In genomic region chr2:189685540-189686229, GRCh38 we compare ENCODE assay signal across 13 cellular contexts. TPM values are rescaled to one million over a fixed set of nuclear protein-coding genes. Genes with fewer than 3 reads are reported as not detected.
DNase-seq lines count a peak whose midpoint lies in the region; ATAC-seq, FAIRE-seq and TF ChIP-seq lines count a peak whose summit lies in the region.
"Had no signal": no experiment of that assay in that cellular context is flagged by ENCODE, and none has a peak within 500 bp of the region (broad histone marks: within the 10 kb centered on the region; RNA-seq: fewer than 3 reads in every experiment).

No MANE protein-coding gene starts in this region.

- dilution Hi-C loops in endothelial cell of umbilical vein (cut with MboI; ENCODE audit: extremely low pct_ligation_motif_present, low sequenced_read_pairs), result no loop called here

- no peaks in the 10 kb centered on the region for H3K9me2 ChIP-seq in Loucy (replicated peaks; ENCODE audit: low read depth, low read length)

- ATAC-seq in left cardiac atrium, result peak in 1 of 2 donors; percentile 59

- H3K9me3 ChIP-seq in Loucy (ENCODE audit: insufficient read depth, low read depth, low read length) (no peaks in the 10 kb centered on the region), endothelial cell of umbilical vein (replicated peaks; ENCODE audit: control insufficient read depth, insufficient read depth, low read length) (no peaks in the 10 kb centered on the region)
- H3K9me3 ChIP-seq: vagina had no signal

- DNase-seq in left cardiac atrium (peak; percentile 53), cardiac septum (ENCODE audit: low spot score) (no peak), endothelial cell of umbilical vein (ENCODE audit: low read depth, low spot score) (peak; percentile 59), NCI-H524 (lab: John Stamatoyannopoulos, UW) (no peak), caudate nucleus (lab: John Stamatoyannopoulos, UW) (no peak), Ammon's horn (ENCODE audit: low spot score) (no peak), NCI-H1092 (lab: John Stamatoyannopoulos, UW) (no peak)
- DNase-seq: T1000 had no signal

- H3K27me3 ChIP-seq in Loucy (ENCODE audit: insufficient read depth, low read length, poor library complexity, severe bottlenecking) (no peaks in the 10 kb centered on the region), endothelial cell of umbilical vein (ENCODE audit: control insufficient read depth in 2 of 2, insufficient read depth in 2 of 2, low read length in 2 of 2) (no peaks in the 10 kb centered on the region)
- H3K27me3 ChIP-seq: vagina had no signal

- H3K4me3 ChIP-seq in Loucy (ENCODE audit: low read length, poor library complexity, severe bottlenecking) (peak overlapping the region; percentile 13), endothelial cell of umbilical vein (replicated peaks in 1 of 3; ENCODE audit: insufficient read depth in 1 of 3, low read depth in 1 of 3, low read length in 3 of 3) (no peak overlapping the region)
- H3K4me3 ChIP-seq: vagina had no signal

- CTCF ChIA-PET in endothelial cell of umbilical vein (lab: Charles Lee), result interaction anchor here (2.2 kb wide), 1 partner anchor 10 kb away, joined by 10 read pairs; no protein-coding TSS in a partner anchor

- TF ChIP-seq CTCF in Loucy (conservative IDR thresholded peaks at IDR 0.05; ENCODE audit: low read length), result no peak
- no peak for TF ChIP-seq CTCF in endothelial cell of umbilical vein (IDR thresholded peaks at IDR 0.05; ENCODE audit: extremely low read depth in 1 of 2, insufficient read depth in 1 of 2, low read depth in 1 of 2, low read length in 2 of 2)

- POLR2A ChIA-PET in endothelial cell of umbilical vein (lab: Charles Lee), result no interaction called here

- peak overlapping the region; percentile 35 for H3K9ac ChIP-seq in Loucy (ENCODE audit: low read depth, low read length, poor library complexity, severe bottlenecking)
- H3K9ac ChIP-seq in endothelial cell of umbilical vein (replicated peaks; ENCODE audit: extremely low read depth, insufficient read depth, low read length), result no peak overlapping the region
- H3K9ac ChIP-seq: parathyroid adenoma had no signal

- peak overlapping the region; percentile 38 for H3K4me2 ChIP-seq in Loucy (ENCODE audit: low read depth, low read length, poor library complexity, severe bottlenecking)
- H3K4me2 ChIP-seq in endothelial cell of umbilical vein (ENCODE audit: insufficient read depth, low read length), result peak overlapping the region; percentile 25

- intact Hi-C loops in left cardiac atrium (cut with DNase I) (no loop called here), cardiac septum (cut with DNase I) (no loop called here), endothelial cell of umbilical vein (cut with micrococcal nuclease) (loop anchor here (1.0 kb wide), 1 partner anchor 11 kb away; the partner anchor contains the start of gene ANKAR)

- peaks cover 13% of the 10 kb centered on the region for H3K4me1 ChIP-seq in Loucy (ENCODE audit: insufficient read depth, low read length, poor library complexity, severe bottlenecking)
- H3K4me1 ChIP-seq in endothelial cell of umbilical vein (ENCODE audit: control insufficient read depth, extremely low read depth, insufficient read depth, low read length), result peaks cover 10% of the 10 kb centered on the region

- H3K36me3 ChIP-seq in Loucy (ENCODE audit: insufficient read depth, low read length) (no peaks in the 10 kb centered on the region), endothelial cell of umbilical vein (ENCODE audit: control insufficient read depth in 2 of 2, extremely low read depth in 1 of 2, insufficient read depth in 2 of 2, low read length in 2 of 2) (no peaks in the 10 kb centered on the region)
- H3K36me3 ChIP-seq: vagina had no signal

- H2AFZ ChIP-seq in Loucy (ENCODE audit: low read length) (0 out of 2 replicates have a peak overlapping the region, but pooled peaks have one; percentile 9), endothelial cell of umbilical vein (ENCODE audit: low read depth, low read length) (no peak overlapping the region)
- H2AFZ ChIP-seq: parathyroid adenoma had no signal

- no peak for TF ChIP-seq POLR2A in endothelial cell of umbilical vein (IDR thresholded peaks at IDR 0.05; ENCODE audit: low read depth, low read length)

- no peak overlapping the region for H3K27ac ChIP-seq in endothelial cell of umbilical vein (ENCODE audit: insufficient read depth, low read depth, low read length)
- H3K27ac ChIP-seq in caudate nucleus (ENCODE audit: low read depth, low read length), result no peak overlapping the region
- H3K27ac ChIP-seq: C4-2B, HL-60, parathyroid adenoma, vagina had no signal

- no TSS peak for BruUV-seq in endothelial cell of umbilical vein (replicated peaks; lab: Mats Ljungman, UMichigan)

- H3K79me2 ChIP-seq in Loucy (ENCODE audit: insufficient read depth, low read length) (no peaks in the 10 kb centered on the region), endothelial cell of umbilical vein (ENCODE audit: control insufficient read depth, insufficient read depth, low read length) (no peaks in the 10 kb centered on the region)

- H4K20me1 ChIP-seq in Loucy (ENCODE audit: insufficient read depth, low read length, poor library complexity, severe bottlenecking), result no peaks in the 10 kb centered on the region
- no peaks in the 10 kb centered on the region for H4K20me1 ChIP-seq in endothelial cell of umbilical vein (replicated peaks; ENCODE audit: control insufficient read depth, extremely low read depth, insufficient read depth, low read length)

- peak; percentile 12 for FAIRE-seq in endothelial cell of umbilical vein (lab: Jason Lieb, UNC)

- H3F3A ChIP-seq in Loucy (ENCODE audit: low read depth), result no peaks in the 10 kb centered on the region

- H3K9me1 ChIP-seq in endothelial cell of umbilical vein (replicated peaks; ENCODE audit: control insufficient read depth, extremely low read depth, insufficient read depth, low read length), result no peaks in the 10 kb centered on the region

TF ChIP-seq in endothelial cell of umbilical vein, 7 proteins besides CTCF, POLR2A, EP300 and RAD21:
- no peak for TF ChIP-seq MAX (IDR thresholded peaks at IDR 0.05; ENCODE audit: insufficient read depth, insufficient read length)
TF ChIP-seq in endothelial cell of umbilical vein: peak in this region for 0.

RNA-seq across cellular contexts. Expression of gene ANKAR, which starts 11.2 kb away (rescaled TPM):
- total RNA-seq in left cardiac atrium, result 1 to 10 TPM; 7.7 to 9.2 TPM
- 10.3 TPM for total RNA-seq in cardiac septum
- total RNA-seq in endothelial cell of umbilical vein, result 4.3 and 4.5 TPM in 2 replicates
- polyA plus RNA-seq in endothelial cell of umbilical vein, result 1.0 and 1.3 TPM in 2 replicates
- polyA plus RNA-seq in endothelial cell of umbilical vein (2011; cell fraction: cytosol; rRNA removed), result 0.97 and 1.0 TPM in 2 replicates
- polyA plus RNA-seq in endothelial cell of umbilical vein (2011; cell fraction: nucleus; rRNA removed), result 5.7 and 7.5 TPM in 2 replicates
- polyA plus RNA-seq in endothelial cell of umbilical vein (2012), result 1.6 and 1.7 TPM in 2 replicates
- polyA minus RNA-seq in endothelial cell of umbilical vein, result 3.9 and 4.4 TPM in 2 replicates
- polyA minus RNA-seq in endothelial cell of umbilical vein (2011; cell fraction: cytosol; rRNA and poly(A)+ RNA removed), result 0.51 TPM
- 18.1 and 18.4 TPM in 2 replicates for polyA minus RNA-seq in endothelial cell of umbilical vein (2011; cell fraction: nucleus; rRNA and poly(A)+ RNA removed)

RNA-seq across cellular contexts. Expression of gene ASNSD1, which starts 24.4 kb away (rescaled TPM):
- total RNA-seq in left cardiac atrium (10 to 100 TPM; 28.1 to 29.9 TPM), cardiac septum (27.7 TPM), endothelial cell of umbilical vein (39.5 and 41.9 TPM in 2 replicates)
- 9.7 and 15.8 TPM in 2 replicates for polyA plus RNA-seq in endothelial cell of umbilical vein
- polyA plus RNA-seq in endothelial cell of umbilical vein (2011; cell fraction: cytosol; rRNA removed), result 24.9 and 26.5 TPM in 2 replicates
- 15.0 and 24.7 TPM in 2 replicates for polyA plus RNA-seq in endothelial cell of umbilical vein (2011; cell fraction: nucleus; rRNA removed)
- 35.2 and 55.9 TPM in 2 replicates for polyA plus RNA-seq in endothelial cell of umbilical vein (2012)
- 12.7 and 15.6 TPM in 2 replicates for polyA minus RNA-seq in endothelial cell of umbilical vein
- polyA minus RNA-seq in endothelial cell of umbilical vein (2011; cell fraction: cytosol; rRNA and poly(A)+ RNA removed), result 40.2 TPM
- polyA minus RNA-seq in endothelial cell of umbilical vein (2011; cell fraction: nucleus; rRNA and poly(A)+ RNA removed), result 14.1 and 16.3 TPM in 2 replicates

Comparison
In these comparisons a context has a peak if more than half of its experiments do, and no peak if none do; other contexts are left out.
1. DNase-seq: peak in left cardiac atrium (single experiment) and endothelial cell of umbilical vein (single experiment); none in cardiac septum (single experiment), NCI-H524 (0 of 2), caudate nucleus (0 of 61), Ammon's horn (single experiment) and NCI-H1092 (single experiment).